16 cellular contexts compared by ENCODE assay signal in the genomic region with DNA sequence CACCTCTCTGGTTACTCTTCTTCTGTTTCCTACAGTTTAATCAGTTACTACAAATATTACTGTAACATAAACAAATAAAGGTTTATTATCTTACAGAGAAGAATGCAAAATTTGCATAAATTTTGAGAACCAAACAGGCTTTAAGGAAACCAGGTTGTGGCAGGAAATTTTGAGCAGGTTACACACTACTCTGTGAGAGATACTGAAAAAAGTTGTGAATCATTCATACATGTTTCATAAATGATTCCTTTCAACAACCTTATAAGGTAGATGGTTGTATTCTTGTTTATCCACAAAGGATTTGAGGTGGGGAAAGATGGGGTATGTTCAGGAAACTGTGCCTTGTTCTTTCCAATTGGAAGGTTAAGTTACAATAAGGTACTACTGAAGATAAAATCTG. TPM values are rescaled to one million over a fixed set of nuclear protein-coding genes. Genes with fewer than 3 reads are reported as not detected.
DNase-seq lines count a peak whose midpoint lies in the region; ATAC-seq, FAIRE-seq and TF ChIP-seq lines count a peak whose summit lies in the region.
"Had no signal": no experiment of that assay in that cellular context is flagged by ENCODE, and none has a peak within 500 bp of the region (broad histone marks: within the 10 kb centered on the region; RNA-seq: fewer than 3 reads in every experiment).

No MANE protein-coding gene starts in this region.

- H3K4me1 ChIP-seq in GM12878 (ENCODE audit: control insufficient read depth, insufficient read depth, low read length): peaks cover 9% of the 10 kb centered on the region
- no peaks in the 10 kb centered on the region for H3K4me1 ChIP-seq in MM.1S (ENCODE audit: low read length)

- H3K4me2 ChIP-seq in GM12878 (ENCODE audit: control insufficient read depth, insufficient read depth) (no peak overlapping the region), MM.1S (ENCODE audit: low read depth, low read length) (no peak overlapping the region)

- H2AFZ ChIP-seq in GM12878 (ENCODE audit: control insufficient read depth, low read depth, low read length): no peak overlapping the region
- H2AFZ ChIP-seq in MM.1S (ENCODE audit: low read length): no peak overlapping the region

- FAIRE-seq in GM12878 (lab: Jason Lieb, UNC): no peak
- no peak for FAIRE-seq in frontal cortex (lab: Jason Lieb, UNC)

- no peak overlapping the region for H3K4me3 Mint-ChIP-seq in activated naive CD8-positive, alpha-beta T cell treated with anti-CD3 and anti-CD28 coated beads, Interleukin-2, amount 50 U/mL, for 24 hours
- no peak overlapping the region for H3K4me3 Mint-ChIP-seq in activated naive CD8-positive, alpha-beta T cell treated with anti-CD3 and anti-CD28 coated beads for 36 hours
- H3K4me3 Mint-ChIP-seq: B cell; CD4-positive, alpha-beta T cell had no signal

- no peak for TF ChIP-seq CTCF in GM12878 (IDR thresholded peaks at IDR 0.05 in 2 of 3, conservative IDR thresholded peaks at IDR 0.05 in 1 of 3; ENCODE audit: control insufficient read depth in 2 of 3, extremely low read depth in 1 of 3, insufficient read depth in 1 of 3, low read depth in 3 of 3, low read length in 3 of 3)
- no peak for TF ChIP-seq CTCF in MM.1S (IDR thresholded peaks at IDR 0.05; ENCODE audit: low read length)

- H3K27ac ChIP-seq in GM12878 (ENCODE audit: control insufficient read depth, insufficient read depth): no peak overlapping the region
- H3K27ac ChIP-seq in MM.1S (ENCODE audit: low read length): no peak overlapping the region

- H3K9me3 ChIP-seq in GM12878 (replicated peaks; ENCODE audit: control insufficient read depth, insufficient read depth, low read length): no peaks in the 10 kb centered on the region
- no peaks in the 10 kb centered on the region for H3K9me3 ChIP-seq in MM.1S (replicated peaks; ENCODE audit: insufficient read depth, low read length)

- peaks cover 4% of the 10 kb centered on the region for H3K9me3 Mint-ChIP-seq in activated naive CD8-positive, alpha-beta T cell treated with anti-CD3 and anti-CD28 coated beads, Interleukin-2, amount 50 U/mL, for 24 hours
- H3K9me3 Mint-ChIP-seq in activated naive CD8-positive, alpha-beta T cell treated with anti-CD3 and anti-CD28 coated beads for 36 hours: peaks cover 3% of the 10 kb centered on the region
- H3K9me3 Mint-ChIP-seq: CD4-positive, alpha-beta T cell had no signal

- H3K27ac Mint-ChIP-seq in activated naive CD8-positive, alpha-beta T cell treated with anti-CD3 and anti-CD28 coated beads, Interleukin-2, amount 50 U/mL, for 24 hours: peak overlapping the region; percentile 57
- no peak overlapping the region for H3K27ac Mint-ChIP-seq in activated naive CD8-positive, alpha-beta T cell treated with anti-CD3 and anti-CD28 coated beads for 36 hours
- H3K27ac Mint-ChIP-seq: B cell; CD4-positive, alpha-beta T cell had no signal

- no peaks in the 10 kb centered on the region; the same call in 1 of the 2 replicates for H3K79me2 ChIP-seq in GM12878 (ENCODE audit: control insufficient read depth, insufficient read depth, low read length)
- peaks cover 72% of the 10 kb centered on the region for H3K79me2 ChIP-seq in MM.1S (ENCODE audit: low read length)

- no peak for TF ChIP-seq EP300 in GM12878 (IDR thresholded peaks at IDR 0.05; ENCODE audit: borderline replicate concordance in 1 of 2, control insufficient read depth in 1 of 2, low read depth in 2 of 2, low read length in 2 of 2)

- H3K4me1 Mint-ChIP-seq in activated naive CD8-positive, alpha-beta T cell treated with anti-CD3 and anti-CD28 coated beads, Interleukin-2, amount 50 U/mL, for 24 hours: peaks cover 20% of the 10 kb centered on the region
- H3K4me1 Mint-ChIP-seq in activated naive CD8-positive, alpha-beta T cell treated with anti-CD3 and anti-CD28 coated beads for 36 hours: peaks cover 7% of the 10 kb centered on the region

- H3K36me3 ChIP-seq in GM12878 (ENCODE audit: control insufficient read depth in 2 of 2, insufficient read depth in 2 of 2, low read length in 1 of 2) (no peaks in the 10 kb centered on the region), MM.1S (replicated peaks; ENCODE audit: insufficient read depth, low read length) (no peaks in the 10 kb centered on the region)

- no TSS peak for BruUV-seq in GM12878 (replicated peaks; lab: Mats Ljungman, UMichigan)

- H3K27me3 ChIP-seq in GM12878 (replicated peaks in 1 of 2; ENCODE audit: control insufficient read depth in 2 of 2, insufficient read depth in 2 of 2, low read length in 1 of 2) (no peaks in the 10 kb centered on the region), MM.1S (replicated peaks; ENCODE audit: insufficient read depth, low read length) (no peaks in the 10 kb centered on the region)

- peaks cover 3% of the 10 kb centered on the region for H3K36me3 Mint-ChIP-seq in activated naive CD8-positive, alpha-beta T cell treated with anti-CD3 and anti-CD28 coated beads, Interleukin-2, amount 50 U/mL, for 24 hours (ENCODE audit: low read depth)
- H3K36me3 Mint-ChIP-seq in activated naive CD8-positive, alpha-beta T cell treated with anti-CD3 and anti-CD28 coated beads for 36 hours: peaks cover 5% of the 10 kb centered on the region

- SMC1A ChIA-PET in GM12878 (lab: Charles Lee; ENCODE audit: uncharacterized antibody, unreplicated experiment): interaction anchor here (2.7 kb wide), 1 partner anchor 17 kb away, joined by 6 read pairs; no protein-coding TSS in a partner anchor

- no peaks in the 10 kb centered on the region for H3K27me3 Mint-ChIP-seq in activated naive CD8-positive, alpha-beta T cell treated with anti-CD3 and anti-CD28 coated beads, Interleukin-2, amount 50 U/mL, for 24 hours
- H3K27me3 Mint-ChIP-seq in activated naive CD8-positive, alpha-beta T cell treated with anti-CD3 and anti-CD28 coated beads for 36 hours: peaks cover 10% of the 10 kb centered on the region
- H3K27me3 Mint-ChIP-seq: B cell; CD4-positive, alpha-beta T cell had no signal

- H3K9ac ChIP-seq in GM12878 (ENCODE audit: control insufficient read depth, insufficient read depth, low read length) (no peak overlapping the region), MM.1S (ENCODE audit: low read length) (no peak overlapping the region)

- POLR2A ChIA-PET in GM12878 (lab: Charles Lee): no interaction called here

- CTCF ChIA-PET in GM12878 (lab: Yijun Ruan, JAX): interaction anchor here (2.0 kb wide), 1 partner anchor 18 kb away, joined by 5 read pairs; no protein-coding TSS in a partner anchor

- no peak for TF ChIP-seq POLR2A in GM12878 (IDR thresholded peaks at IDR 0.05; ENCODE audit: low read depth, low read length)

- in situ Hi-C loops in GM12878 (cut with MboI): no loop called here
- in situ Hi-C loops in G401 (cut with HindIII; ENCODE audit: low sequenced_read_pairs): loop anchor here (25.0 kb wide), 1 partner anchor 225 kb away; no protein-coding TSS in a partner anchor

- peak; percentile 94 for ATAC-seq in activated naive CD8-positive, alpha-beta T cell treated with anti-CD3 and anti-CD28 coated beads, Interleukin-2, amount 50 U/mL, for 24 hours
- ATAC-seq in GM12878: peak; percentile 37; the same call in 2 of the 3 replicates
- ATAC-seq: PC-3 had no signal

- no peak overlapping the region for H3K4me3 ChIP-seq in GM12878
- H3K4me3 ChIP-seq in MM.1S (ENCODE audit: low read length): no peak overlapping the region

- intact Hi-C loops in GM12878 (cut with micrococcal nuclease; ENCODE audit: unreplicated experiment): no loop called here

- TF ChIP-seq RAD21 in GM12878 (IDR thresholded peaks at IDR 0.05; ENCODE audit: insufficient read depth, low read depth, low read length): no peak

- no peak for DNase-seq in activated naive CD8-positive, alpha-beta T cell treated with anti-CD3 and anti-CD28 coated beads, Interleukin-2, amount 50 U/mL, for 24 hours
- DNase-seq in activated naive CD8-positive, alpha-beta T cell treated with anti-CD3 and anti-CD28 coated beads for 36 hours: no peak
- peak; percentile 91 for DNase-seq in NCI-H526 treated with DMSO at 0.1 percent for 48 hours (lab: John Stamatoyannopoulos, UW)
- DNase-seq in GM12878 (ENCODE audit: low read depth, low spot score): no peak
- DNase-seq in G401 (ENCODE audit: low spot score): no peak
- DNase-seq in MM.1S: no peak
- DNase-seq in frontal cortex (ENCODE audit: low spot score in 2 of 2): no peak
- DNase-seq: CD4-positive, alpha-beta T cell; KBM-7; NCI-H1092 treated with DMSO at 0.1 percent for 48 hours; NCI-H1694; NCI-H2107; NCI-H226; NK-92 treated with Interleukin-12 subunit alpha and Interleukin-12 subunit beta, amount 100 ng/mL, for 24 hours; PC-3 had no signal

- H3K9me2 ChIP-seq in MM.1S (replicated peaks; ENCODE audit: insufficient read depth, low read length): no peaks in the 10 kb centered on the region

- no peaks in the 10 kb centered on the region for H3F3A ChIP-seq in MM.1S (ENCODE audit: insufficient read depth, low read length)

- H4K20me1 ChIP-seq in GM12878 (ENCODE audit: control insufficient read depth, insufficient read depth) (no peaks in the 10 kb centered on the region), MM.1S (ENCODE audit: insufficient read depth, low read length) (no peaks in the 10 kb centered on the region)

- RAD21 ChIA-PET in GM12878 (lab: Charles Lee; ENCODE audit: unreplicated experiment): no interaction called here

TF ChIP-seq in GM12878, 131 proteins besides CTCF, POLR2A, EP300 and RAD21 (continues in another document):
- TF ChIP-seq IKZF1 (conservative IDR thresholded peaks at IDR 0.05): no peak
- TF ChIP-seq IRF4 (IDR thresholded peaks at IDR 0.05; ENCODE audit: low read depth, low read length): no peak
- no peak for TF ChIP-seq SMAD1 (IDR thresholded peaks at IDR 0.05; ENCODE audit: low read depth, partially characterized antibody)

RNA-seq across cellular contexts. Expression of a gene that starts 58.6 kb away (rescaled TPM):
- total RNA-seq in activated naive CD8-positive, alpha-beta T cell treated with anti-CD3 and anti-CD28 coated beads for 36 hours: 10 to 100 TPM; 19.0 to 22.5 TPM
- 51.6 and 64.3 TPM in 2 replicates for total RNA-seq in GM12878 (2013; cell fraction: nucleolus; rRNA removed)
- total RNA-seq in GM12878 (2014; rRNA removed) (16.7 and 20.2 TPM in 2 replicates), GM12878 (2014; rRNA removed; fragmentation: Illumina TruSeq; extraction: Trizol) (11.7 and 12.2 TPM in 2 replicates), GM12878 (2021) (25.1 and 28.7 TPM in 2 replicates), frontal cortex (45.2 TPM)
- 9.0 TPM for polyA plus RNA-seq in GM12878 (2011; ENCODE audit: low read depth)
- polyA plus RNA-seq in GM12878 (2011; rRNA removed) (8.3 and 11.3 TPM in 2 replicates), GM12878 (2014; fragmentation: Illumina TruSeq; extraction: Trizol) (13.1 and 17.6 TPM in 2 replicates), GM12878 (2014; fragmentation: Nextera tagmentation; extraction: Ambion mirVana) (1 to 10 TPM; 1.0 to 1.4 TPM), GM12878 (2014; rRNA removed) (15.2 and 16.3 TPM in 2 replicates), GM12878 (2016; fragmentation: Nextera tagmentation; extraction: Ambion mirVana) (10 to 100 TPM; 13.0 to 14.6 TPM)
- polyA plus RNA-seq in GM12878 (2011; cell fraction: cytosol; rRNA removed): 11.9 and 13.8 TPM in 2 replicates
- 44.4 and 47.3 TPM in 2 replicates for polyA plus RNA-seq in GM12878 (2011; cell fraction: nucleus; rRNA removed)
- 9.2 and 10.6 TPM in 2 replicates for polyA plus RNA-seq in GM12878 (2012)
- polyA minus RNA-seq in GM12878 (2011; rRNA and poly(A)+ RNA removed): 25.2 and 34.2 TPM in 2 replicates
- 13.1 and 13.9 TPM in 2 replicates for polyA minus RNA-seq in GM12878 (2011; cell fraction: cytosol; rRNA and poly(A)+ RNA removed)
- polyA minus RNA-seq in GM12878 (2011; cell fraction: nucleus; rRNA and poly(A)+ RNA removed): 23.3 and 39.6 TPM in 2 replicates
- total RNA-seq in G401 (2014; rRNA removed; shearing (Covaris generic)): 31.8 and 46.1 TPM in 2 replicates
